Comparison of ENCODE assay signal across 16 cellular contexts in genomic region chr12:124632510-124632909, GRCh38.
DNase-seq lines count a peak whose midpoint lies in the region; ATAC-seq, FAIRE-seq and TF ChIP-seq lines count a peak whose summit lies in the region.
"Had no signal": no experiment of that assay in that cellular context is flagged by ENCODE, and none has a peak within 500 bp of the region (broad histone marks: within the 10 kb centered on the region; RNA-seq: fewer than 3 reads in every experiment).

No MANE protein-coding gene starts in this region.

- H3K27ac ChIP-seq in Karpas-422 (ENCODE audit: low read length) (no peak overlapping the region), astrocyte (ENCODE audit: low read depth, low read length) (no peak overlapping the region)
- H3K27ac ChIP-seq: BLaER1 had no signal

- FAIRE-seq in astrocyte (lab: Jason Lieb, UNC), result no peak

- H3K4me3 Mint-ChIP-seq in Caco-2 (ENCODE audit: unreplicated experiment), result peak overlapping the region; percentile 39
- no peak overlapping the region for H3K4me3 Mint-ChIP-seq in astrocyte (ENCODE audit: unreplicated experiment)
- H3K4me3 Mint-ChIP-seq: activated naive CD4-positive, alpha-beta T cell treated with anti-CD3 and anti-CD28 coated beads for 36 hours; stimulated activated naive CD8-positive, alpha-beta T cell treated with anti-CD3 and anti-CD28 coated beads, Interleukin-15, Interleukin-2, amounts not matched to agents 100 ng/mL and 50 ng/mL, for 24 hours had no signal

- H2AFZ ChIP-seq in Karpas-422 (ENCODE audit: low read length) (peak overlapping the region; percentile 56; the same call in 1 of the 2 replicates), astrocyte (ENCODE audit: low read depth, low read length) (no peak overlapping the region)

- no peaks in the 10 kb centered on the region for H3K27me3 ChIP-seq in Caco-2 (replicated peaks; ENCODE audit: control insufficient read depth, insufficient read depth, low read length)
- no peaks in the 10 kb centered on the region for H3K27me3 ChIP-seq in Karpas-422 (ENCODE audit: low read length)
- no peaks in the 10 kb centered on the region for H3K27me3 ChIP-seq in astrocyte (ENCODE audit: insufficient read depth, low read length)
- H3K27me3 ChIP-seq: BLaER1 had no signal

- CTCF ChIA-PET in Caco-2 (lab: Charles Lee), result interaction anchor here (1.0 kb wide), 1 partner anchor 27 kb away, joined by 3 read pairs; no protein-coding TSS in a partner anchor

- intact Hi-C loops in Caco-2 (cut with micrococcal nuclease; ENCODE audit: unreplicated experiment), result loop anchor here (2.0 to 5.0 kb wide), 3 partner anchors 24 to 50 kb away; no protein-coding TSS in a partner anchor
- intact Hi-C loops in mucosa of descending colon (cut with DNase I, micrococcal nuclease), result no loop called here

- H3K4me1 ChIP-seq in Caco-2, result peaks cover 63% of the 10 kb centered on the region
- no peaks in the 10 kb centered on the region for H3K4me1 ChIP-seq in Karpas-422 (ENCODE audit: low read length)
- peaks cover 19% of the 10 kb centered on the region for H3K4me1 ChIP-seq in astrocyte (ENCODE audit: insufficient read depth, low read length)
- no peaks in the 10 kb centered on the region for H3K4me1 ChIP-seq in mucosa of descending colon (ENCODE audit: low read depth)

- ATAC-seq in mucosa of descending colon (peak; percentile 34), HG02623 (IDR thresholded peaks at IDR 0.05; ENCODE audit: unreplicated experiment) (no peak)

- H4K20me1 ChIP-seq in Karpas-422 (ENCODE audit: insufficient read depth, low read depth, low read length) (no peaks in the 10 kb centered on the region), astrocyte (ENCODE audit: insufficient read depth, low read length) (no peaks in the 10 kb centered on the region)
- H4K20me1 ChIP-seq: BLaER1 had no signal

- no peaks in the 10 kb centered on the region for H3K27me3 Mint-ChIP-seq in Caco-2 (ENCODE audit: insufficient read depth, unreplicated experiment)
- H3K27me3 Mint-ChIP-seq in astrocyte (ENCODE audit: low read depth, unreplicated experiment), result no peaks in the 10 kb centered on the region
- H3K27me3 Mint-ChIP-seq: stimulated activated naive CD8-positive, alpha-beta T cell treated with anti-CD3 and anti-CD28 coated beads, Interleukin-15, Interleukin-2, amounts not matched to agents 100 ng/mL and 50 ng/mL, for 24 hours had no signal

- H3K4me3 ChIP-seq in Caco-2 (ENCODE audit: low read depth, low read length), result no peak overlapping the region
- no peak overlapping the region for H3K4me3 ChIP-seq in Karpas-422 (ENCODE audit: low read length)
- H3K4me3 ChIP-seq in astrocyte (ENCODE audit: insufficient read depth, low read depth, low read length), result no peak overlapping the region
- H3K4me3 ChIP-seq in mucosa of descending colon, result no peak overlapping the region
- H3K4me3 ChIP-seq: BLaER1, coronary artery had no signal

- H3K36me3 ChIP-seq in Caco-2 (ENCODE audit: control insufficient read depth, insufficient read depth, low read length) (no peaks in the 10 kb centered on the region), Karpas-422 (ENCODE audit: insufficient read depth, low read length) (no peaks in the 10 kb centered on the region), astrocyte (ENCODE audit: insufficient read depth, low read length) (no peaks in the 10 kb centered on the region), mucosa of descending colon (ENCODE audit: low read depth) (no peaks in the 10 kb centered on the region)
- H3K36me3 ChIP-seq: BLaER1 had no signal

- no peak overlapping the region for H3K9ac ChIP-seq in Karpas-422 (ENCODE audit: low read length)
- H3K9ac ChIP-seq in astrocyte (ENCODE audit: low read length), result no peak overlapping the region
- H3K9ac ChIP-seq: BLaER1 had no signal

- POLR2A ChIA-PET in Caco-2 (lab: Charles Lee), result interaction anchor here (1.9 kb wide), 1 partner anchor 50 kb away, joined by 5 read pairs; no protein-coding TSS in a partner anchor

- DNase-seq in Caco-2 (peak; percentile 58 to 80), Karpas-422 (no peak), astrocyte (ENCODE audit: low read depth) (peak; percentile 23), mucosa of descending colon (no peak), germinal center (ENCODE audit: low spot score) (no peak), NCI-H1105 (lab: John Stamatoyannopoulos, UW) (no peak)
- no peak for DNase-seq in stimulated activated CD4-positive, alpha-beta T cell treated with anti-CD3 and anti-CD28 coated beads, Interleukin-4, amount 100 ng/mL, for 1 hour
- DNase-seq: activated CD4-positive, alpha-beta T cell treated with anti-CD3 and anti-CD28 coated beads, Interleukin-2, amount 50 U/mL, for 48 hours; activated naive CD4-positive, alpha-beta T cell treated with anti-CD3 and anti-CD28 coated beads for 36 hours; foreskin fibroblast; NCI-H526; nucleus accumbens had no signal

- H3K79me2 ChIP-seq in Karpas-422 (ENCODE audit: low read length) (no peaks in the 10 kb centered on the region), astrocyte (ENCODE audit: insufficient read depth, low read length) (no peaks in the 10 kb centered on the region)

- H3K36me3 Mint-ChIP-seq in Caco-2 (ENCODE audit: insufficient read depth, unreplicated experiment) (peaks cover 7% of the 10 kb centered on the region), astrocyte (ENCODE audit: low read depth, unreplicated experiment) (peaks cover 4% of the 10 kb centered on the region)

- H3K4me2 ChIP-seq in Karpas-422 (ENCODE audit: low read depth, low read length, poor library complexity, severe bottlenecking), result no peak overlapping the region
- no peak overlapping the region for H3K4me2 ChIP-seq in astrocyte (ENCODE audit: low read length)

- H3K9me3 ChIP-seq in Caco-2 (0 out of 2 replicates have a peak, but pooled peaks cover 3% of the 10 kb centered on the region), Karpas-422 (ENCODE audit: low read length) (no peaks in the 10 kb centered on the region), astrocyte (ENCODE audit: insufficient read depth, low read depth, low read length) (no peaks in the 10 kb centered on the region), mucosa of descending colon (no peaks in the 10 kb centered on the region)
- H3K9me3 ChIP-seq: BLaER1 had no signal

- H3K9me3 Mint-ChIP-seq in Caco-2 (ENCODE audit: unreplicated experiment) (no peaks in the 10 kb centered on the region), astrocyte (ENCODE audit: unreplicated experiment) (peaks cover 6% of the 10 kb centered on the region)
- H3K9me3 Mint-ChIP-seq: activated naive CD4-positive, alpha-beta T cell treated with anti-CD3 and anti-CD28 coated beads for 36 hours; stimulated activated naive CD8-positive, alpha-beta T cell treated with anti-CD3 and anti-CD28 coated beads, Interleukin-15, Interleukin-2, amounts not matched to agents 100 ng/mL and 50 ng/mL, for 24 hours had no signal

- BruUV-seq in Caco-2 (replicated peaks; lab: Mats Ljungman, UMichigan), result no TSS peak

- H3K4me1 Mint-ChIP-seq in Caco-2 (ENCODE audit: low read depth, unreplicated experiment) (peaks cover 38% of the 10 kb centered on the region), astrocyte (ENCODE audit: low read depth, unreplicated experiment) (peaks cover 28% of the 10 kb centered on the region)

- H3K27ac Mint-ChIP-seq in Caco-2 (ENCODE audit: unreplicated experiment) (peak overlapping the region; percentile 92), astrocyte (ENCODE audit: unreplicated experiment) (peak overlapping the region; percentile 44)
- H3K27ac Mint-ChIP-seq: activated naive CD4-positive, alpha-beta T cell treated with anti-CD3 and anti-CD28 coated beads for 36 hours; stimulated activated naive CD8-positive, alpha-beta T cell treated with anti-CD3 and anti-CD28 coated beads, Interleukin-15, Interleukin-2, amounts not matched to agents 100 ng/mL and 50 ng/mL, for 24 hours had no signal

- TF ChIP-seq CTCF in Caco-2 (IDR thresholded peaks at IDR 0.05; ENCODE audit: insufficient read depth in 1 of 2, low read depth in 1 of 2, low read length in 1 of 2, severe bottlenecking in 1 of 2, unreplicated experiment in 1 of 2), result no peak
- TF ChIP-seq CTCF in astrocyte (IDR thresholded peaks at IDR 0.05; ENCODE audit: insufficient read depth, low read depth, low read length), result no peak
- no peak for TF ChIP-seq CTCF in mucosa of descending colon (IDR thresholded peaks at IDR 0.05)

- H3K9me2 ChIP-seq in Karpas-422 (replicated peaks; ENCODE audit: insufficient read depth, low read length), result no peaks in the 10 kb centered on the region

Comparison
In these comparisons a context has a peak if more than half of its experiments do, and no peak if none do; other contexts are left out.
1. DNase-seq: peak in Caco-2 (2 of 2) and astrocyte (single experiment); none in Karpas-422 (single experiment), mucosa of descending colon (0 of 3), germinal center (single experiment), stimulated activated CD4-positive, alpha-beta T cell treated with anti-CD3 and anti-CD28 coated beads, Interleukin-4, amount 100 ng/mL, for 1 hour (single experiment) and NCI-H1105 (single experiment).